In genomic region chr19:12723643-12724426, GRCh38 we compare ENCODE assay signal across 1 cellular context.
TF ChIP-seq lines count a peak whose summit lies in the region.

TNPO2 (minus strand) TSS chr19:12723932; CDS start chr19:12720977, 2,955 bp downstream.

TF ChIP-seq in GM23338, 12 proteins besides CTCF, POLR2A, EP300 and RAD21 (continued from another document):
- TF ChIP-seq ZNF462 (CRISPR knock-in tag; IDR thresholded peaks at IDR 0.05), result no peak
- no peak for TF ChIP-seq ZNF114 (CRISPR knock-in tag; IDR thresholded peaks at IDR 0.05)
